ENCODE assay signal across 1 cellular context in the genomic region with DNA sequence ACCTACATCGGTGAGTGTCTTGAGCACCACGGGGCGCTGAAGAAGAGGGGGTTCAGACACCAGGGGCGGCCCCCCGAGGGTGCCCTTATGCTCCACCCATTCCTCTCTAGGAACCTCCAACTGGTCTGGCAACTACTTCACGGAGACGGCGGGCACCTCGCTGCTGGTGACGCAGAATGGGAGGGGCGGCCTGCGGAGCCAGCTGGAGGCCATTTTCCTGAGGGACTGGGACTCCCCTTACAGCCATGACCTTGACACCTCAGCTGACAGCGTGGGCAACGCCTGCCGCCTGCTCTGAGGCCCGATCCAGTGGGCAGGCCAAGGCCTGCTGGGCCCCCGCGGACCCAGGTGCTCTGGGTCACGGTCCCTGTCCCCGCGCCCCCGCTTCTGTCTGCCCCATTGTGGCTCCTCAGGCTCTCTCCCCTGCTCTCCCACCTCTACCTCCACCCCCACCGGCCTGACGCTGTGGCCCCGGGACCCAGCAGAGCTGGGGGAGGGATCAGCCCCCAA.
TF ChIP-seq lines count a peak whose summit lies in the region.

No MANE protein-coding gene starts in this region.

TF ChIP-seq in HCT116, 20 proteins besides CTCF, POLR2A, EP300 and RAD21 (continued from another document):
- TF ChIP-seq TCF7L2 (IDR thresholded peaks at IDR 0.05; ENCODE audit: borderline replicate concordance, extremely low read depth, insufficient read depth, insufficient read length) (no peak), FOSL1 (IDR thresholded peaks at IDR 0.05; ENCODE audit: low read depth) (no peak), YY1 (IDR thresholded peaks at IDR 0.05; ENCODE audit: extremely low read depth, insufficient replicate concordance, low read depth, low read length) (no peak), POLR2AphosphoS5 (IDR thresholded peaks at IDR 0.05; ENCODE audit: low read depth, low read length) (no peak), JUND (IDR thresholded peaks at IDR 0.05) (no peak), ELF1 (IDR thresholded peaks at IDR 0.05; ENCODE audit: borderline replicate concordance, low read depth) (no peak), CEBPB (IDR thresholded peaks at IDR 0.05; ENCODE audit: low read depth) (no peak), MAX (IDR thresholded peaks at IDR 0.05) (no peak), ATF3 (IDR thresholded peaks at IDR 0.05) (no peak), REST (IDR thresholded peaks at IDR 0.05; ENCODE audit: low read depth) (no peak), EZH2 (IDR thresholded peaks at IDR 0.05) (no peak), EGR1 (IDR thresholded peaks at IDR 0.05; ENCODE audit: low read depth) (no peak), SRF (IDR thresholded peaks at IDR 0.05; ENCODE audit: low read depth) (no peak), ZFX (IDR thresholded peaks at IDR 0.05) (no peak)
